In genomic region chr10:73759512-73760115, GRCh38 we compare ENCODE assay signal across 8 cellular contexts. TPM values are rescaled to one million over a fixed set of nuclear protein-coding genes. Genes with fewer than 3 reads are reported as not detected.
A peak's percentile ranks its signal among the peaks of the same experiment; 100 is the strongest.
DNase-seq lines count a peak whose midpoint lies in the region; ATAC-seq lines count a peak whose summit lies in the region.

No MANE protein-coding gene starts in this region.

- no peak overlapping the region for H3K4me3 Mint-ChIP-seq in activated CD4-positive, alpha-beta T cell treated with anti-CD3 and anti-CD28 coated beads for 36 hours

- no peaks in the 10 kb centered on the region for H3K9me3 Mint-ChIP-seq in activated CD4-positive, alpha-beta T cell treated with anti-CD3 and anti-CD28 coated beads for 36 hours (ENCODE audit: low read depth)
- H3K9me3 Mint-ChIP-seq in activated naive CD4-positive, alpha-beta T cell treated with anti-CD3 and anti-CD28 coated beads, Interleukin-2, amount 50 U/mL, for 72 hours: no peaks in the 10 kb centered on the region

- ATAC-seq in activated CD4-positive, alpha-beta T cell treated with anti-CD3 and anti-CD28 coated beads for 36 hours: peak; percentile 62
- peak; percentile 59 to 77 for ATAC-seq in activated naive CD4-positive, alpha-beta T cell treated with anti-CD3 and anti-CD28 coated beads, Interleukin-2, amount 50 U/mL, for 72 hours
- no peak for ATAC-seq in GM18498 (IDR thresholded peaks at IDR 0.05; ENCODE audit: unreplicated experiment)

- peaks cover 57% of the 10 kb centered on the region for H3K4me1 Mint-ChIP-seq in activated CD4-positive, alpha-beta T cell treated with anti-CD3 and anti-CD28 coated beads for 36 hours

- peak; percentile 57 for DNase-seq in activated CD4-positive, alpha-beta T cell treated with anti-CD3 and anti-CD28 coated beads for 36 hours
- DNase-seq in activated CD4-positive, alpha-beta T cell treated with anti-CD3 and anti-CD28 coated beads, Interleukin-2, amount 50 U/mL, for 4 hours: no peak
- DNase-seq in NCI-H774 (lab: John Stamatoyannopoulos, UW) (peak; percentile 68), foreskin melanocyte (no peak), NCI-H345 (lab: John Stamatoyannopoulos, UW) (no peak)
- DNase-seq in activated naive CD4-positive, alpha-beta T cell treated with anti-CD3 and anti-CD28 coated beads, Interleukin-2, amount 50 U/mL, for 72 hours (ENCODE audit: low spot score in 2 of 2): peak in 1 of 2 donors; percentile 31
- peak; percentile 36 for DNase-seq in stimulated activated CD8-positive, alpha-beta memory T cell treated with anti-CD3 and anti-CD28 coated beads, Interleukin-12 subunit alpha, Interleukin-12 subunit beta, amount 100 ng/mL, for 4 hours (ENCODE audit: low read depth)

- intact Hi-C loops in activated CD4-positive, alpha-beta T cell treated with anti-CD3 and anti-CD28 coated beads for 36 hours (cut with DNase I, micrococcal nuclease): no loop called here

- H3K27me3 Mint-ChIP-seq in activated CD4-positive, alpha-beta T cell treated with anti-CD3 and anti-CD28 coated beads for 36 hours: no peaks in the 10 kb centered on the region

- POLR2A ChIA-PET in activated CD4-positive, alpha-beta T cell treated with anti-CD3 and anti-CD28 coated beads for 36 hours (lab: Charles Lee): no interaction called here

- H3K27ac Mint-ChIP-seq in activated CD4-positive, alpha-beta T cell treated with anti-CD3 and anti-CD28 coated beads for 36 hours: peak overlapping the region; percentile 60
- H3K27ac Mint-ChIP-seq in activated naive CD4-positive, alpha-beta T cell treated with anti-CD3 and anti-CD28 coated beads, Interleukin-2, amount 50 U/mL, for 72 hours: peak overlapping the region; percentile 20 to 94

- CTCF ChIA-PET in activated CD4-positive, alpha-beta T cell treated with anti-CD3 and anti-CD28 coated beads for 36 hours (lab: Charles Lee): interaction anchor here (0.5 to 1.9 kb wide), 4 partner anchors 13 to 21 kb away, joined by 3 to 4 read pairs (median 3); partner anchors contain the start of gene SEC24C

- H3K36me3 Mint-ChIP-seq in activated CD4-positive, alpha-beta T cell treated with anti-CD3 and anti-CD28 coated beads for 36 hours (ENCODE audit: low read depth): peaks cover 57% of the 10 kb centered on the region
- H3K36me3 Mint-ChIP-seq in activated naive CD4-positive, alpha-beta T cell treated with anti-CD3 and anti-CD28 coated beads, Interleukin-2, amount 50 U/mL, for 72 hours: peaks cover 0 to 23% of the 10 kb centered on the region in 2 donors

RNA-seq across cellular contexts. Expression of gene SEC24C, which starts 15.4 kb away (rescaled TPM):
- 10 to 100 TPM; 84.6 to 88.2 TPM for total RNA-seq in activated CD4-positive, alpha-beta T cell treated with anti-CD3 and anti-CD28 coated beads for 36 hours
- total RNA-seq in activated naive CD4-positive, alpha-beta T cell treated with anti-CD3 and anti-CD28 coated beads, Interleukin-2, amount 50 U/mL, for 72 hours: 100 to 1,000 TPM; 101 TPM

RNA-seq across cellular contexts. Expression of gene CHCHD1, which starts 22.2 kb away (rescaled TPM):
- 10 to 100 TPM; 12.7 to 37.1 TPM for total RNA-seq in activated CD4-positive, alpha-beta T cell treated with anti-CD3 and anti-CD28 coated beads for 36 hours
- total RNA-seq in activated naive CD4-positive, alpha-beta T cell treated with anti-CD3 and anti-CD28 coated beads, Interleukin-2, amount 50 U/mL, for 72 hours: 10 to 100 TPM; 26.7 to 28.7 TPM

RNA-seq across cellular contexts. Expression of gene ZSWIM8, which starts 25.8 kb away (rescaled TPM):
- 10 to 100 TPM; 40.1 to 67.3 TPM for total RNA-seq in activated CD4-positive, alpha-beta T cell treated with anti-CD3 and anti-CD28 coated beads for 36 hours
- 100 to 1,000 TPM in 1 of 2 donors, 10 to 100 TPM in 1; 56.7 to 118 TPM for total RNA-seq in activated naive CD4-positive, alpha-beta T cell treated with anti-CD3 and anti-CD28 coated beads, Interleukin-2, amount 50 U/mL, for 72 hours

RNA-seq across cellular contexts. Expression of gene NDST2, which starts 51.8 kb away (rescaled TPM):
- 10 to 100 TPM; 54.7 to 65.0 TPM for total RNA-seq in activated CD4-positive, alpha-beta T cell treated with anti-CD3 and anti-CD28 coated beads for 36 hours
- 10 to 100 TPM; 66.1 to 76.9 TPM for total RNA-seq in activated naive CD4-positive, alpha-beta T cell treated with anti-CD3 and anti-CD28 coated beads, Interleukin-2, amount 50 U/mL, for 72 hours

Comparison
In these comparisons a context has a peak if more than half of its experiments do, and no peak if none do; other contexts are left out.
1. DNase-seq: peak in activated CD4-positive, alpha-beta T cell treated with anti-CD3 and anti-CD28 coated beads for 36 hours (single experiment), NCI-H774 (single experiment) and stimulated activated CD8-positive, alpha-beta memory T cell treated with anti-CD3 and anti-CD28 coated beads, Interleukin-12 subunit alpha, Interleukin-12 subunit beta, amount 100 ng/mL, for 4 hours (single experiment); none in activated CD4-positive, alpha-beta T cell treated with anti-CD3 and anti-CD28 coated beads, Interleukin-2, amount 50 U/mL, for 4 hours (0 of 2), foreskin melanocyte (single experiment) and NCI-H345 (single experiment).